Comparison of ENCODE assay signal across 21 cellular contexts in the genomic region with DNA sequence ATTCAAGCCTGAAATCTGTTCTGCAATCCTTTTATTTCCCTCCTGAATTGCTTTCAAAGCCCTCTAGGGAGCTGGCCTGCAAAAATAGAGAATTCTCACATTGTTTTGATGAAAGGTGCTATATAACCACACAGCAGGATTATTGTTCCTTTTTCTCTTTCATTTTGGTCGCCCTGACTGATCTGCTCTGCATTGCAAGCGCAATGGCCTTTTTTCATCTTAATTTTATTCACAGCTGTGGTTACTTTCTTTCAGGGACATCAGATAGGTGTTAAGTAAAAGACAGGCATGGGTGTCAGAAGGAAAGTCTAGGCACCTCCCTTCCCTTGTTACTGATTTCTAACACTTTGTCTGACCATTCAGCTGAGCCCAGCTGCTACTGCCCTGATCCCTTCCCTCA.
DNase-seq lines count a peak whose midpoint lies in the region; ATAC-seq, FAIRE-seq and TF ChIP-seq lines count a peak whose summit lies in the region.
"Had no signal": no experiment of that assay in that cellular context is flagged by ENCODE, and none has a peak within 500 bp of the region (broad histone marks: within the 10 kb centered on the region; RNA-seq: fewer than 3 reads in every experiment).

No MANE protein-coding gene starts in this region.

- in situ Hi-C loops in mammary epithelial cell (cut with MboI; ENCODE audit: low sequenced_read_pairs in 2 of 2): no loop called here

- WGBS in HUES64: 11% methylated on average over 2 of the region's 2 CpGs
- 0 to 7% methylated on average over 2 of the region's 2 CpGs for WGBS in ectodermal cell, 2 experiments
- WGBS in mesendoderm (ENCODE audit: extremely low coverage, insufficient coverage, low lambda C conversion rate): no CpG with 5 or more reads among the region's 2 CpGs
- WGBS in mammary epithelial cell (ENCODE audit: low coverage, missing lambda C conversion rate): 36% methylated on average over 2 of the region's 2 CpGs
- WGBS in ovary, 3 donors: 61 to 71% (median 68%) methylated on average over 2 of the region's 2 CpGs

- no peak overlapping the region for H4K8ac ChIP-seq in mesendoderm (ENCODE audit: low read depth, low read length)

- H3K27me3 ChIP-seq in HUES64 (ENCODE audit: insufficient read depth, low read length): no peaks in the 10 kb centered on the region
- H3K27me3 ChIP-seq in ectodermal cell (ENCODE audit: control insufficient read depth, insufficient read depth, low read length, poor library complexity, severe bottlenecking): no peaks in the 10 kb centered on the region
- no peaks in the 10 kb centered on the region for H3K27me3 ChIP-seq in mesendoderm (ENCODE audit: insufficient read depth, low read length, poor library complexity)
- no peaks in the 10 kb centered on the region for H3K27me3 ChIP-seq in mammary epithelial cell (ENCODE audit: insufficient read depth, low read length)
- no peaks in the 10 kb centered on the region for H3K27me3 ChIP-seq in ovary
- H3K27me3 ChIP-seq: BLaER1 treated with 17β-estradiol and CSF1 and Interleukin-3, amounts not matched to agents 10 nM and 100 nM; Peyer's patch had no signal

- H3K4me1 ChIP-seq in HUES64 (ENCODE audit: insufficient read depth, low read length) (peaks cover 20% of the 10 kb centered on the region), ectodermal cell (ENCODE audit: control insufficient read depth, insufficient read depth, low read length) (peaks cover 19% of the 10 kb centered on the region), mesendoderm (ENCODE audit: control insufficient read depth, low read depth, low read length) (no peaks in the 10 kb centered on the region), mammary epithelial cell (ENCODE audit: insufficient read depth, low read length) (no peaks in the 10 kb centered on the region), ovary (ENCODE audit: insufficient read depth) (peaks cover 2% of the 10 kb centered on the region)
- H3K4me1 ChIP-seq: BLaER1 treated with 17β-estradiol and CSF1 and Interleukin-3, amounts not matched to agents 10 nM and 100 nM; Peyer's patch had no signal

- H3K4ac ChIP-seq in mesendoderm (ENCODE audit: low read depth, low read length): no peak overlapping the region

- H3K4me2 ChIP-seq in mesendoderm (ENCODE audit: low read length) (no peak overlapping the region), mammary epithelial cell (ENCODE audit: insufficient read depth, low read depth, low read length) (no peak overlapping the region)
- H3K4me2 ChIP-seq: BLaER1 treated with 17β-estradiol and CSF1 and Interleukin-3, amounts not matched to agents 10 nM and 100 nM; KMS-11 had no signal

- no peak overlapping the region for H3K56ac ChIP-seq in mesendoderm (ENCODE audit: low read length)

- H3K4me3 ChIP-seq in HUES64 (ENCODE audit: low read length): no peak overlapping the region
- H3K4me3 ChIP-seq in ectodermal cell (ENCODE audit: insufficient read depth, low read depth, low read length): no peak overlapping the region
- no peak overlapping the region for H3K4me3 ChIP-seq in mesendoderm (ENCODE audit: low read length)
- H3K4me3 ChIP-seq in mammary epithelial cell (replicated peaks in 1 of 3; ENCODE audit: insufficient read depth in 1 of 3, low read depth in 2 of 3, low read length in 3 of 3): no peak overlapping the region
- H3K4me3 ChIP-seq in ovary: no peak overlapping the region
- H3K4me3 ChIP-seq: BLaER1 treated with 17β-estradiol and CSF1 and Interleukin-3, amounts not matched to agents 10 nM and 100 nM; Peyer's patch; SK-N-MC had no signal

- H2BK5ac ChIP-seq in mesendoderm (ENCODE audit: low read length): no peak overlapping the region

- no peaks in the 10 kb centered on the region for H3K79me2 ChIP-seq in mesendoderm (ENCODE audit: control insufficient read depth, insufficient read depth, low read length)
- H3K79me2 ChIP-seq in mammary epithelial cell (ENCODE audit: insufficient read depth, low read length): no peaks in the 10 kb centered on the region

- no peak overlapping the region for H2AK5ac ChIP-seq in mesendoderm (ENCODE audit: low read length)

- no peak overlapping the region for H3K9ac ChIP-seq in HUES64 (ENCODE audit: low read depth, low read length)
- H3K9ac ChIP-seq in mesendoderm (ENCODE audit: low read length): no peak overlapping the region
- no peak overlapping the region for H3K9ac ChIP-seq in mammary epithelial cell (ENCODE audit: insufficient read depth, low read length)
- H3K9ac ChIP-seq: BLaER1 treated with 17β-estradiol and CSF1 and Interleukin-3, amounts not matched to agents 10 nM and 100 nM; KMS-11 had no signal

- TF ChIP-seq EP300 in ovary (IDR thresholded peaks at IDR 0.05): no peak

- no peak overlapping the region for H3K18ac ChIP-seq in mesendoderm (ENCODE audit: low read length)

- DNase-seq in GM12892 (ENCODE audit: insufficient read length) (no peak), mesendoderm (peak; percentile 9), mammary epithelial cell (no peak), NCI-H524 treated with DMSO at 0.1 percent for 48 hours (lab: John Stamatoyannopoulos, UW) (no peak), ovary (no peak)
- DNase-seq: DMS79 treated with DMSO at 0.1 percent for 48 hours, NCI-H1436, NCI-H2081, NCI-H510A, Peyer's patch had no signal

- no peak overlapping the region for H2BK120ac ChIP-seq in mesendoderm (ENCODE audit: low read depth, low read length)

- FAIRE-seq in GM12892 (lab: Jason Lieb, UNC): peak; percentile 27
- FAIRE-seq: A204.1, GM12891, H54, HepG2 had no signal

- dilution Hi-C loops in mammary epithelial cell (cut with HindIII; ENCODE audit: low sequenced_read_pairs): no loop called here

- no peak overlapping the region for H3K23ac ChIP-seq in mesendoderm (ENCODE audit: low read length)

- no peaks in the 10 kb centered on the region for H3K36me3 ChIP-seq in HUES64 (ENCODE audit: insufficient read depth, low read length)
- H3K36me3 ChIP-seq in ectodermal cell (ENCODE audit: control insufficient read depth, insufficient read depth, low read length): no peaks in the 10 kb centered on the region
- H3K36me3 ChIP-seq in mesendoderm (ENCODE audit: control insufficient read depth, insufficient read depth, low read length): no peaks in the 10 kb centered on the region
- H3K36me3 ChIP-seq in mammary epithelial cell (ENCODE audit: insufficient read depth, low read length): no peaks in the 10 kb centered on the region
- H3K36me3 ChIP-seq in ovary: no peaks in the 10 kb centered on the region
- H3K36me3 ChIP-seq: BLaER1 treated with 17β-estradiol and CSF1 and Interleukin-3, amounts not matched to agents 10 nM and 100 nM; Peyer's patch had no signal

- H3K27ac ChIP-seq in HUES64 (ENCODE audit: low read depth, low read length) (peak overlapping the region; percentile 46; the same call in 1 of the 2 replicates), ectodermal cell (ENCODE audit: insufficient read depth, low read depth, low read length, poor library complexity, severe bottlenecking) (peak overlapping the region; percentile 40), mesendoderm (ENCODE audit: low read depth, low read length) (no peak overlapping the region), mammary epithelial cell (ENCODE audit: insufficient read depth, low read depth, low read length) (no peak overlapping the region), ovary (no peak overlapping the region)
- H3K27ac ChIP-seq: BLaER1 treated with 17β-estradiol and CSF1 and Interleukin-3, amounts not matched to agents 10 nM and 100 nM; KMS-11; Peyer's patch; SK-N-MC had no signal

- TF ChIP-seq CTCF in mammary epithelial cell (conservative IDR thresholded peaks at IDR 0.05 in 1 of 2, IDR thresholded peaks at IDR 0.05 in 1 of 2; ENCODE audit: extremely low read depth in 1 of 2, insufficient read depth in 1 of 2, low read depth in 1 of 2, low read length in 2 of 2): no peak
- no peak for TF ChIP-seq CTCF in ovary (IDR thresholded peaks at IDR 0.05)

- no peaks in the 10 kb centered on the region for H4K20me1 ChIP-seq in mammary epithelial cell (ENCODE audit: insufficient read depth, low read length)
- H4K20me1 ChIP-seq: BLaER1 treated with 17β-estradiol and CSF1 and Interleukin-3, amounts not matched to agents 10 nM and 100 nM had no signal

- ATAC-seq in HG03469 (IDR thresholded peaks at IDR 0.05; ENCODE audit: unreplicated experiment): no peak
- ATAC-seq: HepG2, Right ventricle myocardium inferior had no signal

- intact Hi-C loops in mammary epithelial cell (cut with micrococcal nuclease) (no loop called here), ovary (cut with DNase I) (no loop called here)

- BruUV-seq in mammary epithelial cell (replicated peaks; lab: Mats Ljungman, UMichigan): no TSS peak

- H3K9me3 ChIP-seq in HUES64 (ENCODE audit: insufficient read depth, low read depth, low read length): no peaks in the 10 kb centered on the region
- H3K9me3 ChIP-seq in ectodermal cell (ENCODE audit: control insufficient read depth, low read length): no peaks in the 10 kb centered on the region
- H3K9me3 ChIP-seq in mammary epithelial cell (replicated peaks; ENCODE audit: insufficient read depth, low read length): no peaks in the 10 kb centered on the region
- no peaks in the 10 kb centered on the region for H3K9me3 ChIP-seq in ovary
- H3K9me3 ChIP-seq: BLaER1 treated with 17β-estradiol and CSF1 and Interleukin-3, amounts not matched to agents 10 nM and 100 nM; Peyer's patch had no signal

- H2AFZ ChIP-seq in mammary epithelial cell (ENCODE audit: low read depth, low read length): no peak overlapping the region

- CTCF ChIA-PET in mammary epithelial cell (lab: Charles Lee; ENCODE audit: low non-redundant PET): no interaction called here

- no peak overlapping the region for H2BK15ac ChIP-seq in mesendoderm (replicated peaks; ENCODE audit: low read depth)

- H3K79me1 ChIP-seq in mesendoderm (ENCODE audit: low read length): no peaks in the 10 kb centered on the region

- TF ChIP-seq POLR2A in GM12892 (IDR thresholded peaks at IDR 0.05; ENCODE audit: low read depth, low read length): no peak
- TF ChIP-seq POLR2A in ovary (IDR thresholded peaks at IDR 0.05): no peak

- no peak overlapping the region for H4K5ac ChIP-seq in mesendoderm (ENCODE audit: low read length)

Comparison
In these comparisons a context has a peak if more than half of its experiments do, and no peak if none do; other contexts are left out.
1. H3K27ac ChIP-seq: peak in HUES64 (single experiment) and ectodermal cell (single experiment); none in mesendoderm (single experiment), mammary epithelial cell (single experiment) and ovary (0 of 2).